In genomic region chr1:26200413-26200812, GRCh38 we compare ENCODE assay signal across 1 cellular context.
TF ChIP-seq lines count a peak whose summit lies in the region.

No MANE protein-coding gene starts in this region.

TF ChIP-seq in H1, 55 proteins besides CTCF, POLR2A, EP300 and RAD21:
- TF ChIP-seq HDAC6 (IDR thresholded peaks at IDR 0.05; ENCODE audit: low read depth, low read length), result no peak
- no peak for TF ChIP-seq EZH2 (IDR thresholded peaks at IDR 0.05; ENCODE audit: low read depth, low read length, severe bottlenecking)
- TF ChIP-seq SP2 (IDR thresholded peaks at IDR 0.05; ENCODE audit: low read length), result no peak
- no peak for TF ChIP-seq CBX8 (IDR thresholded peaks at IDR 0.05; ENCODE audit: borderline replicate concordance, low read depth, low read length)
- TF ChIP-seq TEAD4 (IDR thresholded peaks at IDR 0.05; ENCODE audit: low read depth, low read length), result no peak
